In genomic region chr3:116524455-116524854, GRCh38 we compare ENCODE assay signal across 23 cellular contexts.
"Had no signal": no experiment of that assay in that cellular context is flagged by ENCODE, and none has a peak within 500 bp of the region (broad histone marks: within the 10 kb centered on the region; RNA-seq: fewer than 3 reads in every experiment).

No MANE protein-coding gene starts in this region.

- H3K4me1 ChIP-seq: esophagus muscularis mucosa, lower lobe of right lung, sigmoid colon, stomach, suprapubic skin, transverse colon had no signal

- H3K27ac ChIP-seq: esophagus muscularis mucosa, lower lobe of right lung, sigmoid colon, stomach, suprapubic skin, transverse colon, VCaP had no signal

- H3K27me3 ChIP-seq: esophagus muscularis mucosa, sigmoid colon, stomach, suprapubic skin, transverse colon had no signal

- ATAC-seq: activated CD4-positive, CD25-positive, alpha-beta regulatory T cell treated with anti-CD3 and anti-CD28 coated beads, Interleukin-2, amount 50 U/mL, for 24 hours; activated CD8-positive, alpha-beta memory T cell treated with anti-CD3 and anti-CD28 coated beads, Interleukin-2, amount 10 ng/mL, durations not matched to agents 7 days and 5 days; activated CD8-positive, alpha-beta T cell treated with anti-CD3 and anti-CD28 coated beads for 36 hours; activated naive CD8-positive, alpha-beta T cell treated with anti-CD3 and anti-CD28 coated beads, Interleukin-2, amount 50 U/mL, for 24 hours; left lobe of liver; lower lobe of right lung; naive thymus-derived CD4-positive, alpha-beta T cell; stimulated activated memory B cell treated with anti-CD40 and anti-IgM and Interleukin-4, amounts not matched to agents 10 μg/mL and 1 μg/mL and 100 μg/mL, for 72 hours had no signal

- H3K9me3 ChIP-seq: esophagus muscularis mucosa, lower lobe of right lung, sigmoid colon, stomach, suprapubic skin, transverse colon had no signal

- DNase-seq: activated CD4-positive, alpha-beta T cell treated with anti-CD3 and anti-CD28 coated beads, Interleukin-2, amount 10 ng/mL, durations not matched to agents 7 days and 5 days; activated CD8-positive, alpha-beta memory T cell treated with anti-CD3 and anti-CD28 coated beads, Interleukin-2, amount 10 ng/mL, durations not matched to agents 7 days and 5 days; activated CD8-positive, alpha-beta T cell treated with anti-CD3 and anti-CD28 coated beads for 36 hours; activated effector memory CD4-positive, alpha-beta T cell treated with anti-CD3 and anti-CD28 coated beads, Interleukin-2, amount 50 U/mL, for 16 hours; activated naive CD4-positive, alpha-beta T cell treated with anti-CD3 and anti-CD28 coated beads, Interleukin-2, amount 50 U/mL, for 16 hours; activated naive CD8-positive, alpha-beta T cell treated with anti-CD3 and anti-CD28 coated beads, Interleukin-2, amount 50 U/mL, for 24 hours; activated T-cell treated with anti-CD3 and anti-CD28 coated beads for 4 hours; aorta; effector memory CD4-positive, alpha-beta T cell; lower lobe of right lung; naive thymus-derived CD4-positive, alpha-beta T cell; occipital lobe; sigmoid colon; stimulated activated CD4-positive, alpha-beta T cell treated with anti-CD3 and anti-CD28 coated beads, Interleukin-15, amount 100 ng/mL, for 24 hours; stomach; transverse colon had no signal

- H3K4me2 ChIP-seq: smooth muscle cell had no signal

- H3K4me3 ChIP-seq: esophagus muscularis mucosa, lower lobe of right lung, sigmoid colon, smooth muscle cell, stomach, suprapubic skin, transverse colon had no signal

- H3K36me3 ChIP-seq: esophagus muscularis mucosa, lower lobe of right lung, sigmoid colon, stomach, suprapubic skin, transverse colon had no signal
